Comparison of ENCODE assay signal across 13 cellular contexts in genomic region chr10:72008096-72008933, GRCh38. TPM values are rescaled to one million over a fixed set of nuclear protein-coding genes. Genes with fewer than 3 reads are reported as not detected.
DNase-seq lines count a peak whose midpoint lies in the region; ATAC-seq and TF ChIP-seq lines count a peak whose summit lies in the region.
"Had no signal": no experiment of that assay in that cellular context is flagged by ENCODE, and none has a peak within 500 bp of the region (broad histone marks: within the 10 kb centered on the region; RNA-seq: fewer than 3 reads in every experiment).

No MANE protein-coding gene starts in this region.

- no TSS peak for BruUV-seq in OCI-LY7 (replicated peaks; lab: Mats Ljungman, UMichigan)

- H3K9me3 Mint-ChIP-seq in activated CD4-positive, alpha-beta memory T cell treated with anti-CD3 and anti-CD28 coated beads, Interleukin-2, amount 10 ng/mL, durations not matched to agents 7 days and 5 days = no peaks in the 10 kb centered on the region
- H3K9me3 Mint-ChIP-seq in stimulated activated naive CD8-positive, alpha-beta T cell treated with anti-CD3 and anti-CD28 coated beads, Interleukin-15, amount 100 ng/mL, for 72 hours = no peaks in the 10 kb centered on the region
- H3K9me3 Mint-ChIP-seq: activated CD4-positive, alpha-beta T cell treated with anti-CD3 and anti-CD28 coated beads, Interleukin-2, amount 10 ng/mL, durations not matched to agents 7 days and 5 days; natural killer cell had no signal

- H3K27me3 Mint-ChIP-seq in activated CD4-positive, alpha-beta memory T cell treated with anti-CD3 and anti-CD28 coated beads, Interleukin-2, amount 10 ng/mL, durations not matched to agents 7 days and 5 days = no peaks in the 10 kb centered on the region
- no peaks in the 10 kb centered on the region for H3K27me3 Mint-ChIP-seq in stimulated activated naive CD8-positive, alpha-beta T cell treated with anti-CD3 and anti-CD28 coated beads, Interleukin-15, amount 100 ng/mL, for 72 hours
- H3K27me3 Mint-ChIP-seq: activated CD4-positive, alpha-beta T cell treated with anti-CD3 and anti-CD28 coated beads, Interleukin-2, amount 10 ng/mL, durations not matched to agents 7 days and 5 days had no signal

- H3K9me3 ChIP-seq in NT2/D1 (ENCODE audit: insufficient read depth, low read length) = no peaks in the 10 kb centered on the region
- H3K9me3 ChIP-seq in muscle layer of colon (ENCODE audit: low read length) = no peaks in the 10 kb centered on the region
- H3K9me3 ChIP-seq in thoracic aorta = no peaks in the 10 kb centered on the region
- no peaks in the 10 kb centered on the region for H3K9me3 ChIP-seq in OCI-LY7 (ENCODE audit: low read length)

- no peaks in the 10 kb centered on the region for H3K36me3 Mint-ChIP-seq in activated CD4-positive, alpha-beta memory T cell treated with anti-CD3 and anti-CD28 coated beads, Interleukin-2, amount 10 ng/mL, durations not matched to agents 7 days and 5 days (ENCODE audit: low read depth)
- H3K36me3 Mint-ChIP-seq: natural killer cell had no signal

- ATAC-seq in thoracic aorta (ENCODE audit: insufficient number of reproducible peaks, low FRiP score, low read depth) = no peak
- ATAC-seq in stimulated activated naive CD8-positive, alpha-beta T cell treated with anti-CD3 and anti-CD28 coated beads, Interleukin-15, amount 100 ng/mL, for 72 hours = no peak
- ATAC-seq: GM12878, natural killer cell had no signal

- H3K4me2 ChIP-seq in OCI-LY7 (ENCODE audit: low read length) = no peak overlapping the region

- peaks cover 11% of the 10 kb centered on the region for H3K4me1 ChIP-seq in NT2/D1 (ENCODE audit: insufficient read depth, insufficient read length)
- peaks cover 53% of the 10 kb centered on the region for H3K4me1 ChIP-seq in muscle layer of colon (ENCODE audit: insufficient read depth, low read length)
- H3K4me1 ChIP-seq in thoracic aorta (ENCODE audit: control insufficient read depth in 1 of 2, low read depth in 2 of 2) = peaks cover 26 to 41% of the 10 kb centered on the region in 2 donors
- no peaks in the 10 kb centered on the region for H3K4me1 ChIP-seq in OCI-LY7 (ENCODE audit: insufficient read depth, low read length, poor library complexity, severe bottlenecking)

- no peaks in the 10 kb centered on the region for H3K4me1 Mint-ChIP-seq in activated CD4-positive, alpha-beta memory T cell treated with anti-CD3 and anti-CD28 coated beads, Interleukin-2, amount 10 ng/mL, durations not matched to agents 7 days and 5 days
- no peaks in the 10 kb centered on the region for H3K4me1 Mint-ChIP-seq in stimulated activated naive CD8-positive, alpha-beta T cell treated with anti-CD3 and anti-CD28 coated beads, Interleukin-15, amount 100 ng/mL, for 72 hours
- H3K4me1 Mint-ChIP-seq: activated CD4-positive, alpha-beta T cell treated with anti-CD3 and anti-CD28 coated beads, Interleukin-2, amount 10 ng/mL, durations not matched to agents 7 days and 5 days; natural killer cell had no signal

- H2AFZ ChIP-seq in OCI-LY7 (ENCODE audit: low read length) = no peak overlapping the region

- H3K4me3 Mint-ChIP-seq in activated CD4-positive, alpha-beta memory T cell treated with anti-CD3 and anti-CD28 coated beads, Interleukin-2, amount 10 ng/mL, durations not matched to agents 7 days and 5 days = no peak overlapping the region
- H3K4me3 Mint-ChIP-seq in stimulated activated naive CD8-positive, alpha-beta T cell treated with anti-CD3 and anti-CD28 coated beads, Interleukin-15, amount 100 ng/mL, for 72 hours = no peak overlapping the region
- H3K4me3 Mint-ChIP-seq: activated CD4-positive, alpha-beta T cell treated with anti-CD3 and anti-CD28 coated beads, Interleukin-2, amount 10 ng/mL, durations not matched to agents 7 days and 5 days; natural killer cell had no signal

- no peaks in the 10 kb centered on the region for H3K27me3 ChIP-seq in NT2/D1 (ENCODE audit: insufficient read depth, insufficient read length)
- no peaks in the 10 kb centered on the region for H3K27me3 ChIP-seq in muscle layer of colon (ENCODE audit: control insufficient read depth in 1 of 2, insufficient read depth in 2 of 2, low read length in 2 of 2)
- H3K27me3 ChIP-seq in thoracic aorta (replicated peaks; ENCODE audit: insufficient read depth) = no peaks in the 10 kb centered on the region

- peak overlapping the region; percentile 21 for H3K9ac ChIP-seq in NT2/D1 (ENCODE audit: insufficient read length, low read depth)
- peak overlapping the region; percentile 50 for H3K9ac ChIP-seq in muscle layer of colon (ENCODE audit: low read length)

- H3K4me3 ChIP-seq in NT2/D1 (ENCODE audit: insufficient read length, low read depth) (no peak overlapping the region), coronary artery (peak overlapping the region; percentile 27), muscle layer of colon (ENCODE audit: low read depth in 1 of 2, low read length in 2 of 2) (no peak overlapping the region), thoracic aorta (peak overlapping the region; percentile 40), OCI-LY7 (ENCODE audit: low read depth, low read length, poor library complexity, severe bottlenecking) (no peak overlapping the region)
- H3K4me3 ChIP-seq: GM12878 had no signal

- no peaks in the 10 kb centered on the region for H3K9me2 ChIP-seq in OCI-LY7 (ENCODE audit: insufficient read depth, low read length)

- no peaks in the 10 kb centered on the region for H4K20me1 ChIP-seq in OCI-LY7 (ENCODE audit: insufficient read depth, low read length)

- TF ChIP-seq CTCF in coronary artery (IDR thresholded peaks at IDR 0.05) (no peak), thoracic aorta (IDR thresholded peaks at IDR 0.05) (no peak), OCI-LY7 (conservative IDR thresholded peaks at IDR 0.05; ENCODE audit: low read length) (no peak)

- DNase-seq in NT2/D1 (ENCODE audit: low read depth, low spot score) = no peak
- DNase-seq in coronary artery (ENCODE audit: low spot score) = no peak
- DNase-seq in thoracic aorta (ENCODE audit: low spot score) = no peak
- no peak for DNase-seq in activated CD4-positive, alpha-beta memory T cell treated with anti-CD3 and anti-CD28 coated beads, Interleukin-2, amount 10 ng/mL, durations not matched to agents 7 days and 5 days
- no peak for DNase-seq in OCI-LY7 (ENCODE audit: low spot score)
- no peak for DNase-seq in stimulated activated naive CD8-positive, alpha-beta T cell treated with anti-CD3 and anti-CD28 coated beads, Interleukin-15, amount 100 ng/mL, for 72 hours
- no peak for DNase-seq in middle frontal gyrus (ENCODE audit: extremely low spot score, low spot score)
- DNase-seq: activated CD4-positive, alpha-beta T cell treated with anti-CD3 and anti-CD28 coated beads, Interleukin-2, amount 10 ng/mL, durations not matched to agents 7 days and 5 days; activated naive CD4-positive, alpha-beta T cell; effector CD4-positive, alpha-beta T cell; natural killer cell had no signal

- POLR2A ChIA-PET in activated CD4-positive, alpha-beta memory T cell treated with anti-CD3 and anti-CD28 coated beads, Interleukin-2, amount 10 ng/mL, durations not matched to agents 7 days and 5 days (lab: Charles Lee) = no interaction called here
- POLR2A ChIA-PET in OCI-LY7 (lab: Charles Lee) = no interaction called here

- H3K27ac Mint-ChIP-seq in activated CD4-positive, alpha-beta memory T cell treated with anti-CD3 and anti-CD28 coated beads, Interleukin-2, amount 10 ng/mL, durations not matched to agents 7 days and 5 days = no peak overlapping the region
- H3K27ac Mint-ChIP-seq in stimulated activated naive CD8-positive, alpha-beta T cell treated with anti-CD3 and anti-CD28 coated beads, Interleukin-15, amount 100 ng/mL, for 72 hours = peak overlapping the region in 1 of 2 donors; percentile 67
- H3K27ac Mint-ChIP-seq: activated CD4-positive, alpha-beta T cell treated with anti-CD3 and anti-CD28 coated beads, Interleukin-2, amount 10 ng/mL, durations not matched to agents 7 days and 5 days; natural killer cell had no signal

- CTCF ChIA-PET in activated CD4-positive, alpha-beta memory T cell treated with anti-CD3 and anti-CD28 coated beads, Interleukin-2, amount 10 ng/mL, durations not matched to agents 7 days and 5 days (lab: Charles Lee) = no interaction called here
- CTCF ChIA-PET in OCI-LY7 (lab: Charles Lee; ENCODE audit: unreplicated experiment) = no interaction called here

- H3K36me3 ChIP-seq in NT2/D1 (ENCODE audit: insufficient read depth, insufficient read length, low read length) = peaks cover 43% of the 10 kb centered on the region
- H3K36me3 ChIP-seq in muscle layer of colon (ENCODE audit: insufficient read depth, low read length) = peaks cover 25% of the 10 kb centered on the region
- peaks cover 39% of the 10 kb centered on the region for H3K36me3 ChIP-seq in thoracic aorta
- H3K36me3 ChIP-seq in OCI-LY7 (ENCODE audit: insufficient read depth, low read length) = no peaks in the 10 kb centered on the region

- intact Hi-C loops in OCI-LY7 (cut with micrococcal nuclease; ENCODE audit: unreplicated experiment) = no loop called here

- no peaks in the 10 kb centered on the region for H3K79me2 ChIP-seq in OCI-LY7 (ENCODE audit: insufficient read depth, low read depth, low read length)

- H3K27ac ChIP-seq in coronary artery (peak overlapping the region; percentile 92 to 93), muscle layer of colon (ENCODE audit: low read depth, low read length) (peak overlapping the region; percentile 75), thoracic aorta (peak overlapping the region; percentile 90 to 94), OCI-LY7 (ENCODE audit: low read depth, low read length, poor library complexity, severe bottlenecking) (no peak overlapping the region)

RNA-seq across cellular contexts. Expression of gene CHST3, which starts 44.1 kb away (rescaled TPM):
- 10 to 100 TPM; 54.4 to 80.6 TPM for total RNA-seq in thoracic aorta
- under 1 TPM; 0.03 to 0.05 TPM for total RNA-seq in activated CD4-positive, alpha-beta memory T cell treated with anti-CD3 and anti-CD28 coated beads, Interleukin-2, amount 10 ng/mL, durations not matched to agents 7 days and 5 days
- not detected in 2 replicates for total RNA-seq in OCI-LY7 (2014; rRNA removed; shearing (Covaris generic))
- not detected in 2 replicates for total RNA-seq in OCI-LY7 (2022)
- total RNA-seq: natural killer cell had no signal

Comparison
In these comparisons a context has a peak if more than half of its experiments do, and no peak if none do; other contexts are left out.
1. H3K4me3 ChIP-seq: peak in coronary artery (single experiment) and thoracic aorta (single experiment); none in NT2/D1 (single experiment), muscle layer of colon (0 of 2) and OCI-LY7 (single experiment).
2. RNA of gene CHST3, which starts 44.1 kb away (total RNA-seq): 54.4 to 80.6 TPM in thoracic aorta; 0.03 to 0.05 TPM in activated CD4-positive, alpha-beta memory T cell treated with anti-CD3 and anti-CD28 coated beads, Interleukin-2, amount 10 ng/mL, durations not matched to agents 7 days and 5 days and not detected in OCI-LY7; every median in the first group is over 10 times any median in the second.